In the genomic region with DNA sequence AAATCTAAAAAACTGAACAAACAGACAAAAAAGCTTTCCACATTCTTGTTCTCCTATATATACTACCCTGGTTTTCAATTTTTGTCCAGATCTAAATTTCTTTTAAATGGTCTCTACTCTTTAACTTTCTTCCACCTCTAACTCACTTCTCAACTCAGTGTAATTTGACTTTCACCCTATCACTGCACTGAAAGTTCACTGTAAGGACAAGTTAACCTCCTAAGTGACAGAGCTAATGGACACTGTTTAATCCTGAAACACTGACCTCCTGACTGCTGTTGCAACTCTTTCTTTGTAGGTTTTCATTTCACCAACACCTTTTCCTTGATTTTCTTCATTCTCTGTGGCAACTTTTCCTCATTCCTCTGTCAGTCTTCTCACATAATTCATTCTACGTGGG, we compare ENCODE assay signal across 22 cellular contexts. TPM values are rescaled to one million over a fixed set of nuclear protein-coding genes. Genes with fewer than 3 reads are reported as not detected.
DNase-seq lines count a peak whose midpoint lies in the region; ATAC-seq and TF ChIP-seq lines count a peak whose summit lies in the region.
"Had no signal": no experiment of that assay in that cellular context is flagged by ENCODE, and none has a peak within 500 bp of the region (broad histone marks: within the 10 kb centered on the region; RNA-seq: fewer than 3 reads in every experiment).

No MANE protein-coding gene starts in this region.

- intact Hi-C loops in A673 (cut with micrococcal nuclease; ENCODE audit: unreplicated experiment), result no loop called here

- H3K27me3 ChIP-seq in A673 (replicated peaks; ENCODE audit: insufficient read depth, low read depth, low read length, poor library complexity), result no peaks in the 10 kb centered on the region
- H3K27me3 ChIP-seq: BLaER1 treated with 17β-estradiol and CSF1 and Interleukin-3, amounts not matched to agents 10 nM and 100 nM had no signal

- ATAC-seq in GM18508 (IDR thresholded peaks at IDR 0.05; ENCODE audit: insufficient read depth, unreplicated experiment) (peak; percentile 39), GM19463 (IDR thresholded peaks at IDR 0.05; ENCODE audit: unreplicated experiment) (peak; percentile 49), HG02798 (IDR thresholded peaks at IDR 0.05; ENCODE audit: poor library complexity, unreplicated experiment) (peak; percentile 32), GM21528 (IDR thresholded peaks at IDR 0.05; ENCODE audit: low FRiP score, unreplicated experiment) (no peak)
- ATAC-seq: HCT116 had no signal

- no peaks in the 10 kb centered on the region for H3K36me3 ChIP-seq in A673 (ENCODE audit: insufficient read depth, low read length, poor library complexity, severe bottlenecking)
- H3K36me3 ChIP-seq: BE2C; BLaER1 treated with 17β-estradiol and CSF1 and Interleukin-3, amounts not matched to agents 10 nM and 100 nM had no signal

- BruUV-seq in A673 (replicated peaks; lab: Mats Ljungman, UMichigan), result no TSS peak

- POLR2A ChIA-PET in A673 (lab: Charles Lee; ENCODE audit: low non-redundant PET), result no interaction called here

- no peak overlapping the region for H3K4me3 ChIP-seq in A673 (ENCODE audit: low read depth, low read length, poor library complexity, severe bottlenecking)
- H3K4me3 ChIP-seq: BLaER1 treated with 17β-estradiol and CSF1 and Interleukin-3, amounts not matched to agents 10 nM and 100 nM; GM23248 had no signal

- H3K9me3 ChIP-seq in A673 (ENCODE audit: low read depth, low read length, poor library complexity, severe bottlenecking), result no peaks in the 10 kb centered on the region
- H3K9me3 ChIP-seq: BE2C; BLaER1 treated with 17β-estradiol and CSF1 and Interleukin-3, amounts not matched to agents 10 nM and 100 nM had no signal

- CTCF ChIA-PET in A673 (lab: Charles Lee), result no interaction called here

- TF ChIP-seq CTCF in A673 (conservative IDR thresholded peaks at IDR 0.05; ENCODE audit: low read depth, low read length), result no peak

- no peak overlapping the region for H3K27ac ChIP-seq in A673 (ENCODE audit: low read depth, low read length, poor library complexity, severe bottlenecking)
- H3K27ac ChIP-seq: 22Rv1; BLaER1 treated with 17β-estradiol and CSF1 and Interleukin-3, amounts not matched to agents 10 nM and 100 nM; GM23248 had no signal

- peak; percentile 10 for DNase-seq in HuH-7 (ENCODE audit: low spot score)
- no peak for DNase-seq in NCI-H2081 (lab: John Stamatoyannopoulos, UW)
- DNase-seq in A673 (ENCODE audit: low spot score), result no peak
- no peak for DNase-seq in GM19238 (ENCODE audit: insufficient read length, low spot score)
- DNase-seq: ACHN; AML-193; BE2C; CD4-positive, alpha-beta T cell; CD8-positive, alpha-beta memory T cell; DMS 273 treated with DMSO at 0.1 percent for 48 hours; DMS79; EL; GDM1; GM23248; H7 had no signal

- H3K4me1 ChIP-seq in A673 (ENCODE audit: insufficient read depth, low read length, poor library complexity, severe bottlenecking), result no peaks in the 10 kb centered on the region
- H3K4me1 ChIP-seq: BE2C; BLaER1 treated with 17β-estradiol and CSF1 and Interleukin-3, amounts not matched to agents 10 nM and 100 nM had no signal

RNA-seq across cellular contexts. Expression of a gene that starts 50.0 kb away (rescaled TPM):
- not detected in 2 replicates for total RNA-seq in A673 (2021)
- total RNA-seq: CD4-positive, alpha-beta T cell; CD8-positive, alpha-beta memory T cell; GM23248 had no signal
